ENCODE assay signal across 26 cellular contexts in the genomic region with DNA sequence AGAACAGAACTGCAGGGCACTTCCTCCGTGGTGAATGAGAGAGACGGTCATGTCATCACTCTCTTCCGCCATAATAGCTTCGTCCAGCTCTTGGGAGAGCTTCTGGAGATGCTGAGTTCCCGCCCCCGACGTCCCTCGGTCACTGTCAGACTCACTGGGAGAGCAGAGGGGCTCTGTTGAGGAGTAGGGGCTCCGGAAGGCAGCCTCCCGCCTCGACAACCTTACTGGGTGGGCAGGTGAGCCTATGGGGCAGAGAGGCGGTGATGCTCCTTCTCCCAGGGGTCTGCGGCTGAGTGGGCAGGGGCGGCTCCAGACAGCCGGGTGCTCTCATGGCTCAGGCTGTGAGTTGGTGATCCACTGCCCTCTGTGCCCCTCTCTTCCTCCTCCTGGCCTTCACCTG. TPM values are rescaled to one million over a fixed set of nuclear protein-coding genes. Genes with fewer than 3 reads are reported as not detected.
DNase-seq lines count a peak whose midpoint lies in the region; FAIRE-seq and TF ChIP-seq lines count a peak whose summit lies in the region.
"Had no signal": no experiment of that assay in that cellular context is flagged by ENCODE, and none has a peak within 500 bp of the region (broad histone marks: within the 10 kb centered on the region; RNA-seq: fewer than 3 reads in every experiment).

No MANE protein-coding gene starts in this region.

- H3K36me3 ChIP-seq in bronchial epithelial cell (ENCODE audit: control insufficient read depth, insufficient read depth, low read length) (no peaks in the 10 kb centered on the region), kidney (ENCODE audit: control insufficient read depth in 1 of 2, insufficient read depth in 2 of 2, low read length in 2 of 2) (no peaks in the 10 kb centered on the region), trophoblast cell (ENCODE audit: control insufficient read depth in 1 of 2, insufficient read depth in 2 of 2, low read length in 2 of 2) (no peaks in the 10 kb centered on the region), MM.1S (replicated peaks; ENCODE audit: insufficient read depth, low read length) (no peaks in the 10 kb centered on the region)
- H3K36me3 ChIP-seq: BE2C, BLaER1 had no signal

- H3K9me3 ChIP-seq in kidney (ENCODE audit: control insufficient read depth in 1 of 2, low read length in 2 of 2) = no peaks in the 10 kb centered on the region
- H3K9me3 ChIP-seq in trophoblast cell (ENCODE audit: insufficient read depth, low read depth, low read length) = no peaks in the 10 kb centered on the region
- H3K9me3 ChIP-seq in MM.1S (replicated peaks; ENCODE audit: insufficient read depth, low read length) = no peaks in the 10 kb centered on the region
- H3K9me3 ChIP-seq: BE2C, BLaER1 had no signal

- no peak overlapping the region for H3K9ac ChIP-seq in kidney (ENCODE audit: low read length in 2 of 2)
- H3K9ac ChIP-seq in trophoblast cell (ENCODE audit: low read length) = no peak overlapping the region
- H3K9ac ChIP-seq in MM.1S (ENCODE audit: low read length) = no peak overlapping the region
- H3K9ac ChIP-seq: BLaER1 had no signal

- no peak overlapping the region for H3K18ac ChIP-seq in trophoblast cell (ENCODE audit: low read length)

- H3K79me2 ChIP-seq in trophoblast cell (ENCODE audit: control insufficient read depth, insufficient read depth, low read length, poor library complexity) (no peaks in the 10 kb centered on the region), MM.1S (ENCODE audit: low read length) (no peaks in the 10 kb centered on the region)

- H2AFZ ChIP-seq in trophoblast cell (ENCODE audit: insufficient read depth, low read length, poor library complexity) (no peak overlapping the region), MM.1S (ENCODE audit: low read length) (no peak overlapping the region)

- H3K4me2 ChIP-seq in trophoblast cell (ENCODE audit: low read length) (no peak overlapping the region), MM.1S (ENCODE audit: low read depth, low read length) (no peak overlapping the region)
- H3K4me2 ChIP-seq: BLaER1 had no signal

- H4K20me1 ChIP-seq in MM.1S (ENCODE audit: insufficient read depth, low read length) = no peaks in the 10 kb centered on the region
- H4K20me1 ChIP-seq: BLaER1 had no signal

- H2BK120ac ChIP-seq in trophoblast cell (ENCODE audit: insufficient read depth, low read length, poor library complexity) = no peak overlapping the region

- no peaks in the 10 kb centered on the region for H3K9me2 ChIP-seq in MM.1S (replicated peaks; ENCODE audit: insufficient read depth, low read length)

- H3K4ac ChIP-seq in trophoblast cell (ENCODE audit: low read depth, low read length) = no peak overlapping the region

- TF ChIP-seq CTCF in bronchial epithelial cell (IDR thresholded peaks at IDR 0.05; ENCODE audit: insufficient read depth, low read length, severe bottlenecking) (no peak), kidney (IDR thresholded peaks at IDR 0.05; ENCODE audit: borderline replicate concordance, extremely low read depth, insufficient read depth) (no peak), MM.1S (IDR thresholded peaks at IDR 0.05; ENCODE audit: low read length) (no peak)

- H3F3A ChIP-seq in MM.1S (ENCODE audit: insufficient read depth, low read length) = no peaks in the 10 kb centered on the region

- H3K27ac ChIP-seq in kidney (ENCODE audit: low read depth in 2 of 2, low read length in 2 of 2) = no peak overlapping the region
- no peak overlapping the region for H3K27ac ChIP-seq in trophoblast cell (ENCODE audit: low read depth, low read length)
- H3K27ac ChIP-seq in MM.1S (ENCODE audit: low read length) = no peak overlapping the region
- H3K27ac ChIP-seq: BLaER1 had no signal

- H2BK12ac ChIP-seq in trophoblast cell (ENCODE audit: low read length) = no peak overlapping the region

- H2BK5ac ChIP-seq in trophoblast cell (ENCODE audit: low read depth, low read length, poor library complexity) = no peak overlapping the region

- H3K4me3 ChIP-seq in bronchial epithelial cell (ENCODE audit: low read depth, low read length) (no peak overlapping the region), kidney (ENCODE audit: low read length in 2 of 2) (no peak overlapping the region), trophoblast cell (ENCODE audit: low read depth, low read length) (peak overlapping the region; percentile 11), MM.1S (ENCODE audit: low read length) (no peak overlapping the region)
- H3K4me3 ChIP-seq: BLaER1 had no signal

- H4K8ac ChIP-seq in trophoblast cell (ENCODE audit: low read depth, low read length) = no peak overlapping the region

- no peaks in the 10 kb centered on the region for H3K4me1 ChIP-seq in kidney (ENCODE audit: control insufficient read depth in 1 of 2, insufficient read depth in 1 of 2, low read depth in 1 of 2, low read length in 2 of 2)
- no peaks in the 10 kb centered on the region for H3K4me1 ChIP-seq in trophoblast cell (ENCODE audit: control insufficient read depth in 1 of 2, insufficient read depth in 2 of 2, low read length in 2 of 2)
- no peaks in the 10 kb centered on the region for H3K4me1 ChIP-seq in MM.1S (ENCODE audit: low read length)
- H3K4me1 ChIP-seq: BE2C, BLaER1 had no signal

- DNase-seq in bronchial epithelial cell (ENCODE audit: low read depth) (no peak), kidney (peak; percentile 57), trophoblast cell (no peak), MM.1S (no peak), DMS153 (lab: John Stamatoyannopoulos, UW) (no peak), iPS-NIHi11 (ENCODE audit: low spot score) (no peak), Kasumi-1 (lab: John Stamatoyannopoulos, UW) (no peak)
- DNase-seq: 8988T; ACHN; BE2C; C1 segment of cervical spinal cord; CD4-positive, alpha-beta memory T cell; CD4-positive, CD25-positive, alpha-beta regulatory T cell; CD8-positive, alpha-beta memory T cell; COR-L47; DMS 273 treated with DMSO at 0.1 percent for 48 hours; DMS79 treated with DMSO at 0.1 percent for 48 hours; GF-D8 had no signal

- H3K23ac ChIP-seq in trophoblast cell (ENCODE audit: low read length) = no peak overlapping the region

- no peak overlapping the region for H2AK5ac ChIP-seq in trophoblast cell (ENCODE audit: low read length)

- H4K91ac ChIP-seq in trophoblast cell (ENCODE audit: low read depth, low read length) = no peak overlapping the region

- no peaks in the 10 kb centered on the region for H3K79me1 ChIP-seq in trophoblast cell (ENCODE audit: low read length)

- H4K12ac ChIP-seq in trophoblast cell (ENCODE audit: low read depth, low read length) = no peak overlapping the region

- no peak overlapping the region for H3K14ac ChIP-seq in trophoblast cell (ENCODE audit: low read length)

- WGBS in trophoblast cell (ENCODE audit: extremely low coverage, insufficient coverage, insufficient read length) = no CpG with 5 or more reads among the region's 15 CpGs

- H3K27me3 ChIP-seq in bronchial epithelial cell (ENCODE audit: control insufficient read depth, insufficient read depth, low read length) (no peaks in the 10 kb centered on the region), trophoblast cell (ENCODE audit: insufficient read depth, low read length) (no peaks in the 10 kb centered on the region), MM.1S (replicated peaks; ENCODE audit: insufficient read depth, low read length) (no peaks in the 10 kb centered on the region)
- H3K27me3 ChIP-seq: BE2C, BLaER1 had no signal

- intact Hi-C loops in kidney (cut with DNase I) = no loop called here

- FAIRE-seq in bronchial epithelial cell (lab: Jason Lieb, UNC) (peak; percentile 62), kidney (lab: Jason Lieb, UNC) (no peak)
- FAIRE-seq: A204.1, G401.6, GM12891, GM19239 had no signal

RNA-seq across cellular contexts. Expression of a gene that starts 25.8 kb away (rescaled TPM):
- 0.26 TPM in 1 of 2 replicates, not detected in the other for total RNA-seq in bronchial epithelial cell
- 41.1 TPM for total RNA-seq in kidney
- 1.5 TPM for polyA plus RNA-seq in kidney (ENCODE audit: insufficient read depth, low read depth, low replicate concordance)
- polyA plus RNA-seq in trophoblast cell (2013) = not detected in 2 replicates
- total RNA-seq: A673; CD4-positive, alpha-beta memory T cell; CD4-positive, CD25-positive, alpha-beta regulatory T cell; CD8-positive, alpha-beta memory T cell had no signal
- polyA plus RNA-seq: AG04450; CD14-positive monocyte; CD8-positive, alpha-beta memory T cell had no signal

RNA-seq across cellular contexts. Expression of a gene that starts 52.8 kb away (rescaled TPM):
- total RNA-seq in bronchial epithelial cell (91.1 and 97.3 TPM in 2 replicates), kidney (84.9 TPM)
- polyA plus RNA-seq in kidney (ENCODE audit: insufficient read depth, low read depth, low replicate concordance) = 193 TPM
- 91.3 and 92.2 TPM in 2 replicates for polyA plus RNA-seq in trophoblast cell (2013)

Comparison
In these comparisons a context has a peak if more than half of its experiments do, and no peak if none do; other contexts are left out.
1. RNA of a gene that starts 25.8 kb away (total RNA-seq): 41.1 TPM in kidney (single experiment); 0.26 TPM in bronchial epithelial cell; every median in the first group is over 10 times any median in the second.